Comparison of ENCODE assay signal across 11 cellular contexts in the genomic region with DNA sequence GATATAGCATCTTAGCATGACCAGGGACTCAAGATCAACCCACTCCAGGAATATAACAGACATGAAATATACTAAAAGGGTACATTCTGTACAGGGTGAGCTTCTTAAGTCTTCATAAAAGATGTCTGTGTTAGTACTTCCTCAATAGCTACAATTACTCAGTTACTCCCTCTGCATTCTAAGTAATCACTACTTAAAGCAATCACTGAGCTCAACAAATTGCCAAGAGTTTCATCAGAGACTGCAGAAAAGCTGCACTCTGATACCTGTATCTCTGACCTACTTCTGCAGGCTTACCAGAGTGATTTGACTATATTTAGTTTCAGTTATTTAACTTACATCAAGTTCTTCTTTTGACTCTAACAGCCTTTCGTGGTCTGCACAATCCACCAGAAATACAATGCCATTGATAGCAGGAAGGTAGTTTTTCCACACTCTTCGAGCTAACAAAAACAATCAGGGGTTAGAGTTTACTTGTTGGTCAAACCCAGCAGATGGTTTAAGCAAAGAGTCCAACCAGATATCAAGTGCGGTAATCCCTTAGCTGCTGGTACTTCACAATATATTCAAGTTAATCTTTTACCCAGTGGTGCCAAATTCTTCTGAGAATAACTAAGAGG. TPM values are rescaled to one million over a fixed set of nuclear protein-coding genes. Genes with fewer than 3 reads are reported as not detected.
DNase-seq lines count a peak whose midpoint lies in the region; ATAC-seq and TF ChIP-seq lines count a peak whose summit lies in the region.
"Had no signal": no experiment of that assay in that cellular context is flagged by ENCODE, and none has a peak within 500 bp of the region (broad histone marks: within the 10 kb centered on the region; RNA-seq: fewer than 3 reads in every experiment).

No MANE protein-coding gene starts in this region.

- ATAC-seq in activated CD4-positive, CD25-positive, alpha-beta regulatory T cell treated with anti-CD3 and anti-CD28 coated beads, Interleukin-2, amount 50 U/mL, for 24 hours: peak; percentile 63 to 72
- peak; percentile 68 for ATAC-seq in HG02759 (IDR thresholded peaks at IDR 0.05; ENCODE audit: unreplicated experiment)
- ATAC-seq: PC-3, upper lobe of right lung had no signal

- H3K27ac ChIP-seq in sigmoid colon: no peak overlapping the region
- H3K27ac ChIP-seq: A549, upper lobe of right lung had no signal

- 18 to 58% methylated on average over 3 of the region's 3 CpGs for WGBS in sigmoid colon, 2 donors

- peak overlapping the region; percentile 97 for H3K27ac Mint-ChIP-seq in activated CD4-positive, alpha-beta memory T cell treated with anti-CD3 and anti-CD28 coated beads for 36 hours
- peak overlapping the region; percentile 91 for H3K27ac Mint-ChIP-seq in progenitor cell of endocrine pancreas

- CTCF ChIA-PET in activated CD4-positive, alpha-beta memory T cell treated with anti-CD3 and anti-CD28 coated beads for 36 hours (lab: Charles Lee): interaction anchor here (1.2 to 3.8 kb wide), 4 partner anchors 22 to 149 kb away, joined by 3 to 37 read pairs (median 6); a partner anchor contains a TSS

- no peaks in the 10 kb centered on the region for H3K27me3 Mint-ChIP-seq in activated CD4-positive, alpha-beta memory T cell treated with anti-CD3 and anti-CD28 coated beads for 36 hours
- H3K27me3 Mint-ChIP-seq in progenitor cell of endocrine pancreas: no peaks in the 10 kb centered on the region

- H3K4me3 ChIP-seq in sigmoid colon (no peak overlapping the region), foreskin fibroblast (ENCODE audit: low read depth in 1 of 2, low read length in 2 of 2) (no peak overlapping the region)
- H3K4me3 ChIP-seq: A549, upper lobe of right lung had no signal

- H3K36me3 ChIP-seq in sigmoid colon: peaks cover 13 to 100% (median 45%) of the 10 kb centered on the region in 4 donors

- no peaks in the 10 kb centered on the region for H3K27me3 ChIP-seq in sigmoid colon
- H3K27me3 ChIP-seq: upper lobe of right lung had no signal

- POLR2A ChIA-PET in activated CD4-positive, alpha-beta memory T cell treated with anti-CD3 and anti-CD28 coated beads for 36 hours (lab: Charles Lee): interaction anchor here (1.1 to 2.3 kb wide), 5 partner anchors 22 to 432 kb away, joined by 3 to 14 read pairs (median 7); a partner anchor contains a TSS

- H3K4me1 Mint-ChIP-seq in activated CD4-positive, alpha-beta memory T cell treated with anti-CD3 and anti-CD28 coated beads for 36 hours (ENCODE audit: low read depth): peaks cover 54% of the 10 kb centered on the region
- H3K4me1 Mint-ChIP-seq in progenitor cell of endocrine pancreas (ENCODE audit: low read depth): peaks cover 21% of the 10 kb centered on the region

- peaks cover 58% of the 10 kb centered on the region for H3K36me3 Mint-ChIP-seq in activated CD4-positive, alpha-beta memory T cell treated with anti-CD3 and anti-CD28 coated beads for 36 hours
- H3K36me3 Mint-ChIP-seq in progenitor cell of endocrine pancreas (ENCODE audit: insufficient read depth): peaks cover 46% of the 10 kb centered on the region

- H3K9me3 ChIP-seq in sigmoid colon: no peaks in the 10 kb centered on the region
- H3K9me3 ChIP-seq: A549, upper lobe of right lung had no signal

- intact Hi-C loops in activated CD4-positive, alpha-beta memory T cell treated with anti-CD3 and anti-CD28 coated beads for 36 hours (cut with micrococcal nuclease): loop anchor here (1.0 to 10.0 kb wide), 6 partner anchors 15 to 382 kb away; a partner anchor contains a TSS
- intact Hi-C loops in sigmoid colon (cut with DNase I): no loop called here

- TF ChIP-seq CTCF in progenitor cell of endocrine pancreas (IDR thresholded peaks at IDR 0.05; ENCODE audit: unreplicated experiment) (no peak), sigmoid colon (IDR thresholded peaks at IDR 0.05) (no peak), foreskin fibroblast (IDR thresholded peaks at IDR 0.05; ENCODE audit: low read depth, low read length) (no peak)

- peak overlapping the region; percentile 52 for H3K4me3 Mint-ChIP-seq in activated CD4-positive, alpha-beta memory T cell treated with anti-CD3 and anti-CD28 coated beads for 36 hours
- H3K4me3 Mint-ChIP-seq in progenitor cell of endocrine pancreas (ENCODE audit: low read depth): peak overlapping the region; percentile 37

- no peak for TF ChIP-seq POLR2A in sigmoid colon (IDR thresholded peaks at IDR 0.05)

- DNase-seq in activated CD4-positive, CD25-positive, alpha-beta regulatory T cell treated with anti-CD3 and anti-CD28 coated beads, Interleukin-2, amount 50 U/mL, for 72 hours: no peak
- peak; percentile 19 for DNase-seq in activated CD4-positive, alpha-beta memory T cell treated with anti-CD3 and anti-CD28 coated beads for 36 hours
- DNase-seq in progenitor cell of endocrine pancreas (ENCODE audit: low spot score, unreplicated experiment) (no peak), cerebellar nuclear complex (lab: John Stamatoyannopoulos, UW) (no peak), sigmoid colon (no peak), foreskin fibroblast (no peak)
- DNase-seq: PC-3, upper lobe of right lung had no signal

- no peaks in the 10 kb centered on the region for H3K9me3 Mint-ChIP-seq in activated CD4-positive, alpha-beta memory T cell treated with anti-CD3 and anti-CD28 coated beads for 36 hours
- H3K9me3 Mint-ChIP-seq in progenitor cell of endocrine pancreas (ENCODE audit: low read depth): no peaks in the 10 kb centered on the region

- no peak for TF ChIP-seq EP300 in sigmoid colon (IDR thresholded peaks at IDR 0.05)

- H3K4me1 ChIP-seq in sigmoid colon: no peaks in the 10 kb centered on the region
- H3K4me1 ChIP-seq: upper lobe of right lung had no signal

RNA-seq across cellular contexts. Expression of a gene that starts 23.3 kb away (rescaled TPM):
- total RNA-seq in activated CD4-positive, alpha-beta memory T cell treated with anti-CD3 and anti-CD28 coated beads for 36 hours: 10 to 100 TPM; 56.8 to 61.1 TPM
- 51.9 and 54.8 TPM in 2 replicates for total RNA-seq in progenitor cell of endocrine pancreas
- total RNA-seq in sigmoid colon: 10 to 100 TPM; 19.4 to 41.3 (median 36.3) TPM
- 10 to 100 TPM; 18.6 to 40.7 (median 32.8) TPM for polyA plus RNA-seq in sigmoid colon

RNA-seq across cellular contexts. Expression of a gene that starts 39.2 kb away (rescaled TPM):
- total RNA-seq in activated CD4-positive, alpha-beta memory T cell treated with anti-CD3 and anti-CD28 coated beads for 36 hours: 10 to 100 TPM; 30.8 to 31.4 TPM
- total RNA-seq in progenitor cell of endocrine pancreas: 25.1 and 27.0 TPM in 2 replicates
- 10 to 100 TPM; 14.8 to 21.0 (median 17.0) TPM for total RNA-seq in sigmoid colon
- 10 to 100 TPM in 2 of 3 donors, 1 to 10 TPM in 1; 7.2 to 11.8 (median 11.2) TPM for polyA plus RNA-seq in sigmoid colon
